9 cellular contexts compared by ENCODE assay signal in genomic region chr5:132238169-132238744, GRCh38. TPM values are rescaled to one million over a fixed set of nuclear protein-coding genes. Genes with fewer than 3 reads are reported as not detected.
DNase-seq lines count a peak whose midpoint lies in the region; ATAC-seq and TF ChIP-seq lines count a peak whose summit lies in the region.
"Had no signal": no experiment of that assay in that cellular context is flagged by ENCODE, and none has a peak within 500 bp of the region (broad histone marks: within the 10 kb centered on the region; RNA-seq: fewer than 3 reads in every experiment).

No MANE protein-coding gene starts in this region.

- H3K9me3 Mint-ChIP-seq in endodermal cell (peaks cover 4% of the 10 kb centered on the region), nephron (peaks cover 16% of the 10 kb centered on the region)
- H3K9me3 Mint-ChIP-seq in stimulated activated naive CD8-positive, alpha-beta T cell treated with anti-CD3 and anti-CD28 coated beads, Interleukin-15, amount 100 ng/mL, for 72 hours: peaks cover under 1 to 5% of the 10 kb centered on the region in 2 donors

- H3K27me3 Mint-ChIP-seq in endodermal cell (ENCODE audit: insufficient read depth): peaks cover 3% of the 10 kb centered on the region
- peaks cover 11% of the 10 kb centered on the region for H3K27me3 Mint-ChIP-seq in nephron (ENCODE audit: low read depth)
- peaks cover 4% of the 10 kb centered on the region for H3K27me3 Mint-ChIP-seq in stimulated activated naive CD8-positive, alpha-beta T cell treated with anti-CD3 and anti-CD28 coated beads, Interleukin-15, amount 100 ng/mL, for 72 hours

- H3K27ac Mint-ChIP-seq in endodermal cell (no peak overlapping the region), nephron (no peak overlapping the region)
- H3K27ac Mint-ChIP-seq in stimulated activated naive CD8-positive, alpha-beta T cell treated with anti-CD3 and anti-CD28 coated beads, Interleukin-15, amount 100 ng/mL, for 72 hours: no peak overlapping the region

- H3K36me3 Mint-ChIP-seq in endodermal cell (ENCODE audit: low read depth) (no peaks in the 10 kb centered on the region), nephron (ENCODE audit: low read depth) (no peaks in the 10 kb centered on the region)

- no peak overlapping the region for H3K9ac ChIP-seq in endodermal cell (ENCODE audit: extremely low read depth, low read length, poor library complexity, severe bottlenecking)
- H3K9ac ChIP-seq: BLaER1 treated with 17β-estradiol and CSF1 and Interleukin-3, amounts not matched to agents 10 nM and 100 nM had no signal

- peak; percentile 60 for ATAC-seq in HG02973 (IDR thresholded peaks at IDR 0.05; ENCODE audit: unreplicated experiment)
- peak; percentile 89 for ATAC-seq in stimulated activated naive CD8-positive, alpha-beta T cell treated with anti-CD3 and anti-CD28 coated beads, Interleukin-15, amount 100 ng/mL, for 72 hours

- no peak overlapping the region for H3K4me3 ChIP-seq in endodermal cell (ENCODE audit: low read length)
- H3K4me3 ChIP-seq: BLaER1 treated with 17β-estradiol and CSF1 and Interleukin-3, amounts not matched to agents 10 nM and 100 nM had no signal

- no peaks in the 10 kb centered on the region for H3K36me3 ChIP-seq in endodermal cell (ENCODE audit: control insufficient read depth, insufficient read depth, low read length)
- H3K36me3 ChIP-seq: BLaER1 treated with 17β-estradiol and CSF1 and Interleukin-3, amounts not matched to agents 10 nM and 100 nM had no signal

- peak; percentile 39 for DNase-seq in NCI-H1436 (lab: John Stamatoyannopoulos, UW)
- DNase-seq in NCI-H1436 treated with DMSO at 0.1 percent for 48 hours (lab: John Stamatoyannopoulos, UW): no peak
- peak; percentile 2 for DNase-seq in NCI-H748 treated with DMSO at 0.1 percent for 48 hours (lab: John Stamatoyannopoulos, UW)
- DNase-seq in activated CD8-positive, alpha-beta memory T cell treated with anti-CD3 and anti-CD28 coated beads for 48 hours (ENCODE audit: low read depth in 2 of 3, low spot score in 2 of 3): peak; percentile 55 to 80 (median 66)
- peak; percentile 95 for DNase-seq in endodermal cell
- peak; percentile 76 to 81 for DNase-seq in stimulated activated naive CD8-positive, alpha-beta T cell treated with anti-CD3 and anti-CD28 coated beads, Interleukin-15, amount 100 ng/mL, for 72 hours

- H3K27ac ChIP-seq in endodermal cell (ENCODE audit: low read depth, low read length): no peak overlapping the region
- H3K27ac ChIP-seq: BLaER1 treated with 17β-estradiol and CSF1 and Interleukin-3, amounts not matched to agents 10 nM and 100 nM had no signal

- H3K4me1 Mint-ChIP-seq in endodermal cell (no peaks in the 10 kb centered on the region), nephron (no peaks in the 10 kb centered on the region)
- H3K4me1 Mint-ChIP-seq in stimulated activated naive CD8-positive, alpha-beta T cell treated with anti-CD3 and anti-CD28 coated beads, Interleukin-15, amount 100 ng/mL, for 72 hours: no peaks in the 10 kb centered on the region

- no peaks in the 10 kb centered on the region for H3K27me3 ChIP-seq in endodermal cell (ENCODE audit: control insufficient read depth, insufficient read depth, low read length, poor library complexity, severe bottlenecking)
- H3K27me3 ChIP-seq: BLaER1 treated with 17β-estradiol and CSF1 and Interleukin-3, amounts not matched to agents 10 nM and 100 nM had no signal

- H3K9me3 ChIP-seq in endodermal cell (ENCODE audit: control insufficient read depth, low read length): no peaks in the 10 kb centered on the region

- no peaks in the 10 kb centered on the region for H3K4me1 ChIP-seq in endodermal cell (ENCODE audit: control insufficient read depth, insufficient read depth, low read length)

- TF ChIP-seq CTCF in endodermal cell (conservative IDR thresholded peaks at IDR 0.05): peak; percentile 82
- peak; percentile 72 to 78 (median 77) for TF ChIP-seq CTCF in nephron (IDR thresholded peaks at IDR 0.05; ENCODE audit: unreplicated experiment in 3 of 3)

- 33 to 50% methylated on average over 1 of the region's 1 CpG for WGBS in endodermal cell (ENCODE audit: insufficient coverage in 1 of 2, insufficient read length in 1 of 2), 2 experiments

- H3K4me3 Mint-ChIP-seq in endodermal cell: no peak overlapping the region
- no peak overlapping the region for H3K4me3 Mint-ChIP-seq in nephron
- no peak overlapping the region for H3K4me3 Mint-ChIP-seq in stimulated activated naive CD8-positive, alpha-beta T cell treated with anti-CD3 and anti-CD28 coated beads, Interleukin-15, amount 100 ng/mL, for 72 hours

RNA-seq across cellular contexts. Expression of gene P4HA2, which starts 10.6 kb away (rescaled TPM):
- total RNA-seq in endodermal cell: 10 to 100 TPM; 15.1 to 19.6 TPM
- polyA plus RNA-seq in endodermal cell (2013, experiment 1 of 2): 16.6 TPM
- polyA plus RNA-seq in endodermal cell (2013, experiment 2 of 2): 14.6 TPM

RNA-seq across cellular contexts. Expression of gene PDLIM4, which starts 19.2 kb away (rescaled TPM):
- 10 to 100 TPM in 1 of 2 donors, 1 to 10 TPM in 1; 9.0 to 11.2 TPM for total RNA-seq in endodermal cell
- 32.8 TPM for polyA plus RNA-seq in endodermal cell (2013, experiment 1 of 2)
- polyA plus RNA-seq in endodermal cell (2013, experiment 2 of 2): 29.0 TPM

RNA-seq across cellular contexts. Expression of gene SLC22A4, which starts 55.9 kb away (rescaled TPM):
- total RNA-seq in endodermal cell: under 1 TPM in 1 of 2 donors, not detected in 1; 0.68 TPM
- 0.18 TPM for polyA plus RNA-seq in endodermal cell (2013, experiment 1 of 2)
- polyA plus RNA-seq in endodermal cell (2013, experiment 2 of 2): 0.12 TPM
